Comparison of ENCODE assay signal across 27 cellular contexts in the genomic region with DNA sequence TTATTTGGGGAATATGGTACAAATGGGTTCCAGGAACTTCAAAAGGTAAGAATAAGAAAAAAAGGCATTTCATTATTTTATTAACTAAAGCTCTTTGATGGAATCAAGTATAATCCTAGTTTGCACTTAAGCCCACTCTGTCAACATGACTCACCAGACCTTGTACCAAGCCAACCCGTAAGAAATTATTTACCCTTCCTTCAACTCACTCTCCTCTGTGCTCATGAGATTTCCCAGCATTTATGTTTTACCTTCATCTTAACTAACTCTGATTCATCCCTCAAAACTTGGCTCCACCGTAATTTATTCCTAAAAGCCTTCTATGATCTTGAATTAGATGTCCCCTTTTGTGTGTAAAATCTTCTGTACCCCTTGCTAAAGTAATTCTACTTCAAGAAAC.
"Had no signal": no experiment of that assay in that cellular context is flagged by ENCODE, and none has a peak within 500 bp of the region (broad histone marks: within the 10 kb centered on the region; RNA-seq: fewer than 3 reads in every experiment).

No MANE protein-coding gene starts in this region.

- H3K9me3 ChIP-seq: adrenal gland, breast epithelium, esophagus squamous epithelium, gastroesophageal sphincter, heart right ventricle had no signal

- H3K27me3 ChIP-seq: adrenal gland, breast epithelium, esophagus squamous epithelium, gastroesophageal sphincter, heart right ventricle had no signal

- ATAC-seq: activated naive CD8-positive, alpha-beta T cell treated with anti-CD3 and anti-CD28 coated beads, Interleukin-2, amount 50 U/mL, for 24 hours; activated T-cell treated with anti-CD3 and anti-CD28 coated beads, Interleukin-2, amount 50 U/mL, for 4 hours; activated T-helper 17 cell treated with anti-CD3 and anti-CD28 coated beads, Interleukin-2, amount 50 U/mL, for 72 hours; effector memory CD8-positive, alpha-beta T cell; gastroesophageal sphincter; heart right ventricle; WTC11 had no signal

- H3K36me3 ChIP-seq: adrenal gland, breast epithelium, esophagus squamous epithelium, gastroesophageal sphincter, heart right ventricle had no signal

- H3K4me3 ChIP-seq: adrenal gland, breast epithelium, coronary artery, esophagus squamous epithelium, gastroesophageal sphincter, heart right ventricle had no signal

- DNase-seq: activated CD4-positive, alpha-beta memory T cell treated with anti-CD3 and anti-CD28 coated beads, Interleukin-2, amount 10 ng/mL, durations not matched to agents 7 days and 5 days; activated CD4-positive, alpha-beta T cell treated with anti-CD3 and anti-CD28 coated beads for 1 hour; activated CD4-positive, alpha-beta T cell treated with anti-CD3 and anti-CD28 coated beads for 4 hours; activated CD4-positive, alpha-beta T cell treated with anti-CD3 and anti-CD28 coated beads, Interleukin-2, amount 10 ng/mL, durations not matched to agents 7 days and 5 days; activated CD4-positive, alpha-beta T cell treated with anti-CD3 and anti-CD28 coated beads, Interleukin-2, amount 50 U/mL, for 4 hours; activated CD8-positive, alpha-beta memory T cell treated with anti-CD3 and anti-CD28 coated beads, Interleukin-2, amount 50 U/mL, for 48 hours; activated effector memory CD4-positive, alpha-beta T cell treated with Interleukin-2 at 50 U/mL for 16 hours; activated gamma-delta T cell treated with Interleukin-2 at 50 U/mL for 16 hours; activated naive CD4-positive, alpha-beta T cell treated with Interleukin-2 at 50 U/mL for 16 hours; activated naive CD8-positive, alpha-beta T cell treated with anti-CD3 and anti-CD28 coated beads for 36 hours; activated naive CD8-positive, alpha-beta T cell treated with anti-CD3 and anti-CD28 coated beads, Interleukin-2, amount 50 U/mL, for 24 hours; activated T-cell treated with anti-CD3 and anti-CD28 coated beads, Interleukin-2, amount 50 U/mL, for 4 hours; adrenal gland; amygdala; aorta; effector CD4-positive, alpha-beta T cell; effector memory CD8-positive, alpha-beta T cell; esophagus squamous epithelium; foreskin melanocyte; heart right ventricle; T-helper 2 cell had no signal

- H3K27ac ChIP-seq: adrenal gland, breast epithelium, coronary artery, esophagus squamous epithelium, gastroesophageal sphincter, heart right ventricle, VCaP had no signal

- H3K4me1 ChIP-seq: adrenal gland, breast epithelium, esophagus squamous epithelium, gastroesophageal sphincter, heart right ventricle had no signal
